23 cellular contexts compared by ENCODE assay signal in genomic region chr17:14050616-14051015, GRCh38.
"Had no signal": no experiment of that assay in that cellular context is flagged by ENCODE, and none has a peak within 500 bp of the region (broad histone marks: within the 10 kb centered on the region; RNA-seq: fewer than 3 reads in every experiment).

No MANE protein-coding gene starts in this region.

- H3K27ac ChIP-seq: colonic mucosa, coronary artery, dorsolateral prefrontal cortex, epithelial cell of prostate, esophagus muscularis mucosa, esophagus squamous epithelium, foreskin keratinocyte, gastrocnemius medialis, gastroesophageal sphincter, heart left ventricle, heart right ventricle had no signal

- DNase-seq: colonic mucosa; cortex of kidney; dermis blood vessel endothelial cell; dorsolateral prefrontal cortex; effector CD4-positive, alpha-beta T cell; effector CD8-positive, alpha-beta T cell; effector memory CD4-positive, alpha-beta T cell; effector memory CD8-positive, alpha-beta T cell; endodermal cell; erythroblast; esophagus squamous epithelium; foreskin fibroblast; foreskin keratinocyte; foreskin melanocyte; gastrocnemius medialis; glutamatergic neuron; heart left ventricle; heart right ventricle had no signal

- H3K27ac Mint-ChIP-seq: dendritic cell treated with granulocyte-macrophage colony-stimulating factor and Interleukin-4, amounts not matched to agents 40 ng/mL and 50 ng/mL, for 4 days; effector memory CD8-positive, alpha-beta T cell; endodermal cell had no signal

- H3K9me3 ChIP-seq: colonic mucosa, esophagus muscularis mucosa, esophagus squamous epithelium, gastrocnemius medialis, gastroesophageal sphincter, heart left ventricle, heart right ventricle had no signal

- H3K27me3 Mint-ChIP-seq: dendritic cell treated with granulocyte-macrophage colony-stimulating factor and Interleukin-4, amounts not matched to agents 40 ng/mL and 50 ng/mL, for 4 days; effector memory CD8-positive, alpha-beta T cell had no signal

- H3K9me3 Mint-ChIP-seq: dendritic cell treated with granulocyte-macrophage colony-stimulating factor and Interleukin-4, amounts not matched to agents 40 ng/mL and 50 ng/mL, for 4 days; effector memory CD8-positive, alpha-beta T cell had no signal

- H3K4me3 Mint-ChIP-seq: dendritic cell treated with granulocyte-macrophage colony-stimulating factor and Interleukin-4, amounts not matched to agents 40 ng/mL and 50 ng/mL, for 4 days; effector memory CD8-positive, alpha-beta T cell; endodermal cell had no signal

- H3K4me1 ChIP-seq: colonic mucosa, foreskin keratinocyte, gastrocnemius medialis, heart left ventricle, heart right ventricle had no signal

- H3K27me3 ChIP-seq: colonic mucosa, dorsolateral prefrontal cortex, esophagus muscularis mucosa, esophagus squamous epithelium, foreskin keratinocyte, gastrocnemius medialis, gastroesophageal sphincter, heart left ventricle, heart right ventricle had no signal
